In genomic region chr4:93475730-93476129, GRCh38 we compare ENCODE assay signal across 25 cellular contexts.
"Had no signal": no experiment of that assay in that cellular context is flagged by ENCODE, and none has a peak within 500 bp of the region (broad histone marks: within the 10 kb centered on the region; RNA-seq: fewer than 3 reads in every experiment).

No MANE protein-coding gene starts in this region.

- H3K79me2 ChIP-seq: hepatocyte had no signal

- H2AFZ ChIP-seq: hepatocyte had no signal

- DNase-seq: activated CD4-positive, alpha-beta T cell treated with anti-CD3 and anti-CD28 coated beads for 48 hours; activated CD4-positive, alpha-beta T cell treated with anti-CD3 and anti-CD28 coated beads, Interleukin-2, amount 50 U/mL, for 48 hours; activated CD8-positive, alpha-beta memory T cell treated with anti-CD3 and anti-CD28 coated beads for 24 hours; activated effector memory CD4-positive, alpha-beta T cell treated with Interleukin-2 at 50 U/mL for 16 hours; activated naive CD4-positive, alpha-beta T cell treated with Interleukin-2 at 50 U/mL for 16 hours; adrenal gland; central memory CD4-positive, alpha-beta T cell; esophagus squamous epithelium; gastrocnemius medialis; glutamatergic neuron; left colon; naive B cell; nephron progenitor cell; ovary; right lobe of liver; stimulated activated CD4-positive, alpha-beta T cell treated with anti-CD3 and anti-CD28 coated beads, Interleukin-12 subunit alpha, Interleukin-12 subunit beta, amount 100 ng/mL, for 4 hours; stimulated activated CD4-positive, alpha-beta T cell treated with anti-CD3 and anti-CD28 coated beads, Interleukin-4, amount 100 ng/mL, for 1 hour; stimulated activated naive CD8-positive, alpha-beta T cell treated with anti-CD3 and anti-CD28 coated beads, Interleukin-15, Interleukin-2, amounts not matched to agents 100 U/mL and 50 U/mL, for 24 hours; testis; transverse colon had no signal

- H3K4me1 ChIP-seq: adrenal gland, ascending aorta, esophagus squamous epithelium, gastrocnemius medialis, right lobe of liver, testis, transverse colon had no signal

- H3K9me3 ChIP-seq: adrenal gland, ascending aorta, esophagus squamous epithelium, gastrocnemius medialis, ovary, right lobe of liver, testis, transverse colon had no signal

- H3K36me3 ChIP-seq: adrenal gland, ascending aorta, esophagus squamous epithelium, gastrocnemius medialis, ovary, right lobe of liver, transverse colon had no signal

- H3K4me3 ChIP-seq: adrenal gland, ascending aorta, esophagus squamous epithelium, gastrocnemius medialis, hepatocyte, ovary, right lobe of liver, testis, transverse colon had no signal

- H3K27me3 ChIP-seq: adrenal gland, ascending aorta, esophagus squamous epithelium, gastrocnemius medialis, hepatocyte, ovary, right lobe of liver, testis, transverse colon had no signal

- FAIRE-seq: endothelial cell of umbilical vein, keratinocyte had no signal

- H3K4me2 ChIP-seq: hepatocyte had no signal

- H3K27ac ChIP-seq: adrenal gland, ascending aorta, esophagus squamous epithelium, gastrocnemius medialis, hepatocyte, ovary, right lobe of liver, testis, transverse colon, VCaP had no signal
